ENCODE assay signal across 28 cellular contexts in the genomic region with DNA sequence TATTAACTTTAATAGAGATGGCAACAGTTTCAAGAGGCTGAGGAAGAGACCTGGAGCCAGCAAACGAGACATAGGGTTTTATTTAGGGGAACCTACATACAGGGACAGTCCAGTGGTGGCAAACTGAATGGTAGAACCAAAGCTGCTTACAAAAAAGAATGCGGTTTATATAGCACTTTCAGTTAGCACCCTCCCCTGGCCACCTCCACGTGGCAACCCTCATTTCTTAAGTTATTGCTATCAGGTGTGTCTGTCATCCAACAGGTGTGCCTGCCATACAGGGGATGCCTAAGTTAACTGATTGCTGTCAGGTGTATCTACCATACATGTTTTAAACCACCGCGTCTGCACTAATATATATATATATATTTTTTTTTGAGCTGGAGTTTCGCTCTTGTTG.
DNase-seq lines count a peak whose midpoint lies in the region; ATAC-seq, FAIRE-seq and TF ChIP-seq lines count a peak whose summit lies in the region.
"Had no signal": no experiment of that assay in that cellular context is flagged by ENCODE, and none has a peak within 500 bp of the region (broad histone marks: within the 10 kb centered on the region; RNA-seq: fewer than 3 reads in every experiment).

No MANE protein-coding gene starts in this region.

- H3K9ac ChIP-seq in MM.1S (ENCODE audit: low read length) = no peak overlapping the region
- H3K9ac ChIP-seq in GM12878 (ENCODE audit: control insufficient read depth, insufficient read depth, low read length) = no peak overlapping the region
- H3K9ac ChIP-seq: BLaER1 had no signal

- no TSS peak for BruUV-seq in GM12878 (replicated peaks; lab: Mats Ljungman, UMichigan)

- in situ Hi-C loops in GM12878 (cut with MboI) = no loop called here

- no peaks in the 10 kb centered on the region for H3K36me3 Mint-ChIP-seq in T-cell
- H3K36me3 Mint-ChIP-seq: CD4-positive, alpha-beta memory T cell; CD4-positive, CD25-positive, alpha-beta regulatory T cell had no signal

- no peak overlapping the region for H3K4me3 ChIP-seq in MM.1S (ENCODE audit: low read length)
- H3K4me3 ChIP-seq in GM12878 = no peak overlapping the region
- no peak overlapping the region for H3K4me3 ChIP-seq in mucosa of descending colon
- H3K4me3 ChIP-seq: BLaER1 had no signal

- H3K4me2 ChIP-seq in MM.1S (ENCODE audit: low read depth, low read length) (peak overlapping the region; percentile 30; the same call in 1 of the 2 replicates), GM12878 (ENCODE audit: control insufficient read depth, insufficient read depth) (no peak overlapping the region)
- H3K4me2 ChIP-seq: BLaER1 had no signal

- SMC1A ChIA-PET in GM12878 (lab: Charles Lee; ENCODE audit: uncharacterized antibody, unreplicated experiment) = no interaction called here

- POLR2A ChIA-PET in GM12878 (lab: Charles Lee) (no interaction called here), T-cell (lab: Charles Lee) (no interaction called here)

- no peak overlapping the region for H3K27ac Mint-ChIP-seq in T-cell
- H3K27ac Mint-ChIP-seq: CD14-positive monocyte; CD4-positive, alpha-beta memory T cell; CD4-positive, CD25-positive, alpha-beta regulatory T cell; CD8-positive, alpha-beta memory T cell had no signal

- H3K27me3 Mint-ChIP-seq in T-cell = no peaks in the 10 kb centered on the region
- H3K27me3 Mint-ChIP-seq: CD4-positive, CD25-positive, alpha-beta regulatory T cell; CD8-positive, alpha-beta memory T cell had no signal

- no peak overlapping the region for H2AFZ ChIP-seq in MM.1S (ENCODE audit: low read length)
- no peak overlapping the region for H2AFZ ChIP-seq in GM12878 (ENCODE audit: control insufficient read depth, low read depth, low read length)

- no peaks in the 10 kb centered on the region for H3K9me2 ChIP-seq in MM.1S (replicated peaks; ENCODE audit: insufficient read depth, low read length)

- intact Hi-C loops in GM12878 (cut with micrococcal nuclease; ENCODE audit: unreplicated experiment) = no loop called here
- intact Hi-C loops in mucosa of descending colon (cut with DNase I, micrococcal nuclease) = no loop called here

- no peaks in the 10 kb centered on the region for H3K9me3 Mint-ChIP-seq in T-cell
- H3K9me3 Mint-ChIP-seq: CD14-positive monocyte; CD4-positive, alpha-beta memory T cell; CD8-positive, alpha-beta memory T cell had no signal

- H3K4me1 Mint-ChIP-seq in T-cell = no peaks in the 10 kb centered on the region
- H3K4me1 Mint-ChIP-seq: CD8-positive, alpha-beta memory T cell had no signal

- no peaks in the 10 kb centered on the region for H4K20me1 ChIP-seq in MM.1S (ENCODE audit: insufficient read depth, low read length)
- no peaks in the 10 kb centered on the region for H4K20me1 ChIP-seq in GM12878 (ENCODE audit: control insufficient read depth, insufficient read depth)
- H4K20me1 ChIP-seq: BLaER1 had no signal

- H3K4me1 ChIP-seq in MM.1S (ENCODE audit: low read length) = 0 out of 2 replicates have a peak, but pooled peaks cover 5% of the 10 kb centered on the region
- H3K4me1 ChIP-seq in GM12878 (ENCODE audit: control insufficient read depth, insufficient read depth, low read length) = peaks cover 11% of the 10 kb centered on the region; the same call in 1 of the 2 replicates
- H3K4me1 ChIP-seq in mucosa of descending colon (ENCODE audit: low read depth) = peaks cover 2% of the 10 kb centered on the region

- no peak for FAIRE-seq in GM12878 (lab: Jason Lieb, UNC)
- no peak for FAIRE-seq in GM12892 (lab: Jason Lieb, UNC)
- FAIRE-seq: A204.1, GM12891, GM18507 had no signal

- TF ChIP-seq CTCF in MM.1S (IDR thresholded peaks at IDR 0.05; ENCODE audit: low read length) = no peak
- TF ChIP-seq CTCF in GM12878 (IDR thresholded peaks at IDR 0.05 in 2 of 3, conservative IDR thresholded peaks at IDR 0.05 in 1 of 3; ENCODE audit: control insufficient read depth in 2 of 3, extremely low read depth in 1 of 3, insufficient read depth in 1 of 3, low read depth in 3 of 3, low read length in 3 of 3) = no peak
- no peak for TF ChIP-seq CTCF in mucosa of descending colon (IDR thresholded peaks at IDR 0.05)
- TF ChIP-seq CTCF in omental fat pad (IDR thresholded peaks at IDR 0.05) = no peak

- TF ChIP-seq EP300 in GM12878 (IDR thresholded peaks at IDR 0.05; ENCODE audit: borderline replicate concordance in 1 of 2, control insufficient read depth in 1 of 2, low read depth in 2 of 2, low read length in 2 of 2) = no peak

- no peak overlapping the region for H3K4me3 Mint-ChIP-seq in T-cell
- H3K4me3 Mint-ChIP-seq: CD14-positive monocyte; CD4-positive, alpha-beta memory T cell; CD4-positive, CD25-positive, alpha-beta regulatory T cell; CD8-positive, alpha-beta memory T cell had no signal

- H3K27me3 ChIP-seq in MM.1S (replicated peaks; ENCODE audit: insufficient read depth, low read length) (no peaks in the 10 kb centered on the region), GM12878 (replicated peaks in 1 of 2; ENCODE audit: control insufficient read depth in 2 of 2, insufficient read depth in 2 of 2, low read length in 1 of 2) (no peaks in the 10 kb centered on the region)
- H3K27me3 ChIP-seq: BE2C, BLaER1 had no signal

- DNase-seq in MM.1S = peak; percentile 74
- peak; percentile 7 for DNase-seq in RPMI8226
- no peak for DNase-seq in GM12878 (ENCODE audit: low read depth, low spot score)
- no peak for DNase-seq in mucosa of descending colon
- no peak for DNase-seq in omental fat pad (ENCODE audit: low spot score)
- no peak for DNase-seq in activated T-cell treated with anti-CD3 and anti-CD28 coated beads, Interleukin-2, amount 50 U/mL, for 1 hour
- no peak for DNase-seq in GM12892 (ENCODE audit: insufficient read length)
- DNase-seq in T-cell = no peak
- DNase-seq: 8988T; ACHN; BE2C; C1 segment of cervical spinal cord; CD4-positive, alpha-beta memory T cell; CD4-positive, CD25-positive, alpha-beta regulatory T cell; CD8-positive, alpha-beta memory T cell; COR-L47; DMS 273 treated with DMSO at 0.1 percent for 48 hours; DMS153; DMS53; DMS79; DND-41; EL; GDM1 had no signal

- H3K79me2 ChIP-seq in MM.1S (ENCODE audit: low read length) = no peaks in the 10 kb centered on the region
- H3K79me2 ChIP-seq in GM12878 (ENCODE audit: control insufficient read depth, insufficient read depth, low read length) = no peaks in the 10 kb centered on the region

- RAD21 ChIA-PET in GM12878 (lab: Charles Lee; ENCODE audit: unreplicated experiment) = interaction anchor here (0.8 kb wide), 1 partner anchor 41 kb away, joined by 3 read pairs; no protein-coding TSS in a partner anchor

- CTCF ChIA-PET in GM12878 (lab: Yijun Ruan, JAX) (no interaction called here), T-cell (lab: Charles Lee) (no interaction called here)

- H3F3A ChIP-seq in MM.1S (ENCODE audit: insufficient read depth, low read length) = no peaks in the 10 kb centered on the region

- TF ChIP-seq POLR2A in GM12878 (IDR thresholded peaks at IDR 0.05; ENCODE audit: low read depth, low read length) = no peak
- no peak for TF ChIP-seq POLR2A in GM12892 (IDR thresholded peaks at IDR 0.05; ENCODE audit: low read depth, low read length)

- ATAC-seq in GM12878 = peak; percentile 29
- ATAC-seq in mucosa of descending colon = peak; percentile 29
- ATAC-seq in omental fat pad (ENCODE audit: low FRiP score) = no peak
- ATAC-seq in T-cell (replicated peaks in 1 of 4) = no peak

- H3K27ac ChIP-seq in MM.1S (ENCODE audit: low read length) (peak overlapping the region; percentile 45; the same call in 1 of the 2 replicates), GM12878 (ENCODE audit: control insufficient read depth, insufficient read depth) (no peak overlapping the region)
- H3K27ac ChIP-seq: BLaER1 had no signal

- 71% methylated on average over 6 of the region's 6 CpGs for WGBS in GM12878 (ENCODE audit: insufficient coverage, insufficient replicate concordance, low lambda C conversion rate, missing lambda C conversion rate)

- TF ChIP-seq RAD21 in GM12878 (IDR thresholded peaks at IDR 0.05; ENCODE audit: insufficient read depth, low read depth, low read length) = no peak

- H3K36me3 ChIP-seq in MM.1S (replicated peaks; ENCODE audit: insufficient read depth, low read length) (no peaks in the 10 kb centered on the region), GM12878 (ENCODE audit: control insufficient read depth in 2 of 2, insufficient read depth in 2 of 2, low read length in 1 of 2) (no peaks in the 10 kb centered on the region), mucosa of descending colon (ENCODE audit: low read depth) (no peaks in the 10 kb centered on the region)
- H3K36me3 ChIP-seq: BE2C, BLaER1 had no signal

- H3K9me3 ChIP-seq in MM.1S (replicated peaks; ENCODE audit: insufficient read depth, low read length) (no peaks in the 10 kb centered on the region), GM12878 (replicated peaks; ENCODE audit: control insufficient read depth, insufficient read depth, low read length) (no peaks in the 10 kb centered on the region), mucosa of descending colon (no peaks in the 10 kb centered on the region)
- H3K9me3 ChIP-seq: BE2C, BLaER1 had no signal

TF ChIP-seq in GM12878, 131 proteins besides CTCF, POLR2A, EP300 and RAD21 (continues in another document):
- TF ChIP-seq CREM (IDR thresholded peaks at IDR 0.05; ENCODE audit: low read depth) (no peak), SIX5 (IDR thresholded peaks at IDR 0.05; ENCODE audit: low read depth, low read length, severe bottlenecking) (no peak), EGR1 (IDR thresholded peaks at IDR 0.05; ENCODE audit: borderline replicate concordance in 1 of 2, low read depth in 2 of 2, low read length in 2 of 2) (no peak), TCF7 (IDR thresholded peaks at IDR 0.05; ENCODE audit: borderline replicate concordance) (no peak), DPF2 (IDR thresholded peaks at IDR 0.05) (no peak), BCLAF1 (IDR thresholded peaks at IDR 0.05) (no peak)

Comparison
In these comparisons a context has a peak if more than half of its experiments do, and no peak if none do; other contexts are left out.
1. DNase-seq: peak in MM.1S (single experiment) and RPMI8226 (single experiment); none in GM12878 (single experiment), mucosa of descending colon (0 of 3), omental fat pad (single experiment), activated T-cell treated with anti-CD3 and anti-CD28 coated beads, Interleukin-2, amount 50 U/mL, for 1 hour (single experiment), GM12892 (single experiment) and T-cell (0 of 34).
2. ATAC-seq: peak in GM12878 (single experiment) and mucosa of descending colon (single experiment); none in omental fat pad (single experiment) and T-cell (0 of 4).